Comparison of ENCODE assay signal across 1 cellular context in the genomic region with DNA sequence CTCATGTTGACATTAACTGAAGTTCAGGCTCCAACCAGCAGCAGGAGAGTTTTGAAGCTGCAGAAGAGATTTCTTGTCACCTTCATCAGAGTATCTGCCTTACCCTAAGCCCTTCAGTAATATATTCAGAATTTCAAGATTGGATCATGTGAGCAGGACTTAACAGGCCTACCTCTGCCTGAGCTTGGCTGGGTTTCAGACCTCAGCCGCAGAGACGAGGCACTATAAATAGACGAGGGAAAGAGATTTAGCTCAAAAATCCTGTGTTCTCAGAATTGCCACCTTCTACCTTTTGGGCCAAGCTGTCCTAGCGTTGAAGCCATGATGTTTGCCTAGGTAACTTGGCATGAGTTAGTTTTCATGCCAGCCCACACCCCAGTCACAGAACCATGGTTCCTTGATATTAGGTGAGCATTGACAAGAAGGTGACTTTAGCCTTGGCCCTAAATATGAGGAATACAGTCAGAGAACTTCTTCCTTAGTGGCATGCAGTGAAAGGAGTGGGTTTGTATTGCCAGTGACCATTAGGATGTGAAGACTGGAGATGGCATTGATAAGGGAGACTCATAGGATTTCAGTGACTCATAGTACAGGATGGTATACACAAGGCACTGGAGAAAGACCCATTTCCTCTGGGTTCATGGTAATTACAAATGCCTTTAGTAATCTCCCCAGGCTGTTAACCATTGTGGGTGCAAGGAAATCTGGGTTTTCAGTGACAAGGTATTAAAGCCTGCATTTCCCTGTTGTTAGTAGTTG.
A peak's percentile ranks its signal among the peaks of the same experiment; 100 is the strongest.
TF ChIP-seq lines count a peak whose summit lies in the region.

No MANE protein-coding gene starts in this region.

TF ChIP-seq in SK-N-SH treated with all-trans-retinoic acid at 6 μM for 48 hours, 23 proteins besides CTCF, POLR2A, EP300 and RAD21 (continued from another document):
- TF ChIP-seq, protein P1, sequence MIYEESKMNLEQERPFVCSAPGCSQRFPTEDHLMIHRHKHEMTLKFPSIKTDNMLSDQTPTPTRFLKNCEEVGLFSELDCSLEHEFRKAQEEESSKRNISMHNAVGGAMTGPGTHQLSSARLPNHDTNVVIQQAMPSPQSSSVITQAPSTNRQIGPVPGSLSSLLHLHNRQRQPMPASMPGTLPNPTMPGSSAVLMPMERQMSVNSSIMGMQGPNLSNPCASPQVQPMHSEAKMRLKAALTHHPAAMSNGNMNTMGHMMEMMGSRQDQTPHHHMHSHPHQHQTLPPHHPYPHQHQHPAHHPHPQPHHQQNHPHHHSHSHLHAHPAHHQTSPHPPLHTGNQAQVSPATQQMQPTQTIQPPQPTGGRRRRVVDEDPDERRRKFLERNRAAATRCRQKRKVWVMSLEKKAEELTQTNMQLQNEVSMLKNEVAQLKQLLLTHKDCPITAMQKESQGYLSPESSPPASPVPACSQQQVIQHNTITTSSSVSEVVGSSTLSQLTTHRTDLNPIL (CRISPR knock-in tag; IDR thresholded peaks at IDR 0.05; ENCODE audit: low read depth), result no peak
- TF ChIP-seq OSR1 (CRISPR knock-in tag; IDR thresholded peaks at IDR 0.05) (no peak), PPARA (CRISPR knock-in tag; IDR thresholded peaks at IDR 0.05; ENCODE audit: borderline replicate concordance) (no peak), ZFP3 (CRISPR knock-in tag; IDR thresholded peaks at IDR 0.05) (peak; percentile 77; the same call in 1 of the 2 replicates), ZC3H10 (CRISPR knock-in tag; IDR thresholded peaks at IDR 0.05) (no peak), TOX (CRISPR knock-in tag; IDR thresholded peaks at IDR 0.05; ENCODE audit: borderline replicate concordance) (no peak)
